In genomic region chr9:95669253-95669652, GRCh38 we compare ENCODE assay signal across 2 cellular contexts.
TF ChIP-seq lines count a peak whose summit lies in the region.

No MANE protein-coding gene starts in this region.

TF ChIP-seq in GM23338, 12 proteins besides CTCF, POLR2A, EP300 and RAD21:
- no peak for TF ChIP-seq EZH2phosphoT487 (IDR thresholded peaks at IDR 0.05; ENCODE audit: unreplicated experiment)
- TF ChIP-seq POLR2AphosphoS5 (IDR thresholded peaks at IDR 0.05; ENCODE audit: low read depth) = no peak
- TF ChIP-seq, protein P1, sequence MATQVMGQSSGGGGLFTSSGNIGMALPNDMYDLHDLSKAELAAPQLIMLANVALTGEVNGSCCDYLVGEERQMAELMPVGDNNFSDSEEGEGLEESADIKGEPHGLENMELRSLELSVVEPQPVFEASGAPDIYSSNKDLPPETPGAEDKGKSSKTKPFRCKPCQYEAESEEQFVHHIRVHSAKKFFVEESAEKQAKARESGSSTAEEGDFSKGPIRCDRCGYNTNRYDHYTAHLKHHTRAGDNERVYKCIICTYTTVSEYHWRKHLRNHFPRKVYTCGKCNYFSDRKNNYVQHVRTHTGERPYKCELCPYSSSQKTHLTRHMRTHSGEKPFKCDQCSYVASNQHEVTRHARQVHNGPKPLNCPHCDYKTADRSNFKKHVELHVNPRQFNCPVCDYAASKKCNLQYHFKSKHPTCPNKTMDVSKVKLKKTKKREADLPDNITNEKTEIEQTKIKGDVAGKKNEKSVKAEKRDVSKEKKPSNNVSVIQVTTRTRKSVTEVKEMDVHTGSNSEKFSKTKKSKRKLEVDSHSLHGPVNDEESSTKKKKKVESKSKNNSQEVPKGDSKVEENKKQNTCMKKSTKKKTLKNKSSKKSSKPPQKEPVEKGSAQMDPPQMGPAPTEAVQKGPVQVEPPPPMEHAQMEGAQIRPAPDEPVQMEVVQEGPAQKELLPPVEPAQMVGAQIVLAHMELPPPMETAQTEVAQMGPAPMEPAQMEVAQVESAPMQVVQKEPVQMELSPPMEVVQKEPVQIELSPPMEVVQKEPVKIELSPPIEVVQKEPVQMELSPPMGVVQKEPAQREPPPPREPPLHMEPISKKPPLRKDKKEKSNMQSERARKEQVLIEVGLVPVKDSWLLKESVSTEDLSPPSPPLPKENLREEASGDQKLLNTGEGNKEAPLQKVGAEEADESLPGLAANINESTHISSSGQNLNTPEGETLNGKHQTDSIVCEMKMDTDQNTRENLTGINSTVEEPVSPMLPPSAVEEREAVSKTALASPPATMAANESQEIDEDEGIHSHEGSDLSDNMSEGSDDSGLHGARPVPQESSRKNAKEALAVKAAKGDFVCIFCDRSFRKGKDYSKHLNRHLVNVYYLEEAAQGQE (IDR thresholded peaks at IDR 0.05; ENCODE audit: unreplicated experiment) = no peak
- TF ChIP-seq EZH2 (IDR thresholded peaks at IDR 0.05; ENCODE audit: low read depth, unreplicated experiment) = no peak
- TF ChIP-seq CREB1 (CRISPR knock-in tag; IDR thresholded peaks at IDR 0.05; ENCODE audit: low read depth) = no peak
- TF ChIP-seq, protein P2, sequence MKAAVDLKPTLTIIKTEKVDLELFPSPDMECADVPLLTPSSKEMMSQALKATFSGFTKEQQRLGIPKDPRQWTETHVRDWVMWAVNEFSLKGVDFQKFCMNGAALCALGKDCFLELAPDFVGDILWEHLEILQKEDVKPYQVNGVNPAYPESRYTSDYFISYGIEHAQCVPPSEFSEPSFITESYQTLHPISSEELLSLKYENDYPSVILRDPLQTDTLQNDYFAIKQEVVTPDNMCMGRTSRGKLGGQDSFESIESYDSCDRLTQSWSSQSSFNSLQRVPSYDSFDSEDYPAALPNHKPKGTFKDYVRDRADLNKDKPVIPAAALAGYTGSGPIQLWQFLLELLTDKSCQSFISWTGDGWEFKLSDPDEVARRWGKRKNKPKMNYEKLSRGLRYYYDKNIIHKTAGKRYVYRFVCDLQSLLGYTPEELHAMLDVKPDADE (IDR thresholded peaks at IDR 0.05) = no peak

TF ChIP-seq in H1, 55 proteins besides CTCF, POLR2A, EP300 and RAD21:
- TF ChIP-seq BRCA1 (IDR thresholded peaks at IDR 0.05; ENCODE audit: low read depth, low read length) (no peak), PHF8 (conservative IDR thresholded peaks at IDR 0.05; ENCODE audit: low read depth, low read length) (no peak), TAF7 (optimal IDR thresholded peaks at IDR 0.05; ENCODE audit: borderline replicate concordance, low read depth, low read length) (no peak), KDM4A (IDR thresholded peaks at IDR 0.05; ENCODE audit: low read depth, low read length, severe bottlenecking) (no peak), CBX8 (IDR thresholded peaks at IDR 0.05; ENCODE audit: borderline replicate concordance, low read depth, low read length) (no peak), RBBP5 (IDR thresholded peaks at IDR 0.05; ENCODE audit: borderline replicate concordance, low read depth, low read length) (no peak), CREB1 (IDR thresholded peaks at IDR 0.05) (no peak), CTBP2 (IDR thresholded peaks at IDR 0.05; ENCODE audit: borderline replicate concordance, insufficient read depth, insufficient read length, low read length) (no peak), EZH2 (IDR thresholded peaks at IDR 0.05; ENCODE audit: low read depth, low read length, severe bottlenecking) (no peak), SUZ12 (IDR thresholded peaks at IDR 0.05; ENCODE audit: low read length) (no peak)
